8 cellular contexts compared by ENCODE assay signal in genomic region chr12:48865441-48866290, GRCh38. TPM values are rescaled to one million over a fixed set of nuclear protein-coding genes. Genes with fewer than 3 reads are reported as not detected.
DNase-seq lines count a peak whose midpoint lies in the region; ATAC-seq, FAIRE-seq and TF ChIP-seq lines count a peak whose summit lies in the region.

Gene RND1 (minus strand): TSS chr12:48865870. CDS start chr12:48865767, 103 bp downstream.

- peak; percentile 75 for FAIRE-seq in colon (lab: Jason Lieb, UNC)

- peak; percentile 100 for TF ChIP-seq POLR2A in GM19193 (IDR thresholded peaks at IDR 0.05; ENCODE audit: extremely low read depth, insufficient read depth, insufficient read length)

- peak; percentile 90 for ATAC-seq in HG03432 (IDR thresholded peaks at IDR 0.05; ENCODE audit: unreplicated experiment)

- peak; percentile 95 for DNase-seq in Ammon's horn (ENCODE audit: low spot score)
- DNase-seq in NCI-H460 (ENCODE audit: extremely low read depth, low read depth) = peak; percentile 89
- peak; percentile 77 to 83 for DNase-seq in activated CD4-positive, alpha-beta T cell treated with anti-CD3 and anti-CD28 coated beads for 4 hours
- DNase-seq in kidney glomerular epithelial cell (lab: John Stamatoyannopoulos, UW) = peak; percentile 90
- peak; percentile 78 to 79 for DNase-seq in stimulated activated CD4-positive, alpha-beta T cell treated with anti-CD3 and anti-CD28 coated beads, Interleukin-15, amount 100 ng/mL, for 48 hours (ENCODE audit: low read depth in 2 of 2)

RNA-seq across cellular contexts. Expression of gene RND1, which starts in this region (rescaled TPM):
- total RNA-seq in NCI-H460 (2014; rRNA removed; shearing (Covaris generic)) = 0.17 TPM in 1 of 2 replicates, not detected in the other
- polyA plus RNA-seq in NCI-H460 (2014; cell fraction: nucleus; rRNA removed) = not detected in 2 replicates

Comparison
In these comparisons a context has a peak if more than half of its experiments do, and no peak if none do; other contexts are left out.
1. Peak in every context shown above with its lines: DNase-seq and ATAC-seq.
2. Peak in DNase-seq in NCI-H460; RNA of the gene not detected or under 1 TPM.